ENCODE assay signal across 8 cellular contexts in genomic region chr1:153976819-153977249, GRCh38. TPM values are rescaled to one million over a fixed set of nuclear protein-coding genes. Genes with fewer than 3 reads are reported as not detected.
DNase-seq lines count a peak whose midpoint lies in the region; ATAC-seq and TF ChIP-seq lines count a peak whose summit lies in the region.

No MANE protein-coding gene starts in this region.

- H3K27ac Mint-ChIP-seq in naive thymus-derived CD8-positive, alpha-beta T cell = peak overlapping the region; percentile 87 to 99 (median 96)

- peak overlapping the region; percentile 96 for H3K27ac ChIP-seq in C4-2B
- peak overlapping the region; percentile 31; the same call in 1 of the 2 replicates for H3K27ac ChIP-seq in MM.1S (ENCODE audit: low read length)

- H3K79me2 ChIP-seq in MM.1S (ENCODE audit: low read length) = peaks cover 23% of the 10 kb centered on the region

- H3K27me3 Mint-ChIP-seq in naive thymus-derived CD8-positive, alpha-beta T cell = no peaks in the 10 kb centered on the region

- H4K20me1 ChIP-seq in MM.1S (ENCODE audit: insufficient read depth, low read length) = no peaks in the 10 kb centered on the region

- peaks cover 11% of the 10 kb centered on the region for H3F3A ChIP-seq in MM.1S (ENCODE audit: insufficient read depth, low read length)

- no peaks in the 10 kb centered on the region for H3K9me2 ChIP-seq in MM.1S (replicated peaks; ENCODE audit: insufficient read depth, low read length)

- H3K36me3 Mint-ChIP-seq in naive thymus-derived CD8-positive, alpha-beta T cell = peaks cover 0 to 34% (median 0%) of the 10 kb centered on the region in 3 donors

- no peak for DNase-seq in MM.1S
- peak; percentile 10 for DNase-seq in dermis blood vessel endothelial cell
- no peak for DNase-seq in naive thymus-derived CD8-positive, alpha-beta T cell
- DNase-seq in NCI-H524 treated with DMSO at 0.1 percent for 48 hours (lab: John Stamatoyannopoulos, UW) = no peak

- H3K9me3 Mint-ChIP-seq in naive thymus-derived CD8-positive, alpha-beta T cell = no peaks in the 10 kb centered on the region

- H3K4me1 Mint-ChIP-seq in naive thymus-derived CD8-positive, alpha-beta T cell = peaks cover 11 to 44% (median 41%) of the 10 kb centered on the region in 4 donors

- POLR2A ChIA-PET in naive thymus-derived CD8-positive, alpha-beta T cell (lab: Charles Lee) = interaction anchor here (0.5 to 5.6 kb wide), 18 partner anchors 10 to 739 kb away, joined by 3 to 143 read pairs (median 6); partner anchors contain the start of genes CHTOP, CREB3L4, CRTC2 and DENND4B

- no peaks in the 10 kb centered on the region for H3K9me3 ChIP-seq in MM.1S (replicated peaks; ENCODE audit: insufficient read depth, low read length)

- peak overlapping the region; percentile 91 to 99 (median 96) for H3K4me3 Mint-ChIP-seq in naive thymus-derived CD8-positive, alpha-beta T cell

- H3K4me1 ChIP-seq in MM.1S (ENCODE audit: low read length) = peaks cover 21% of the 10 kb centered on the region

- no peaks in the 10 kb centered on the region for H3K27me3 ChIP-seq in MM.1S (replicated peaks; ENCODE audit: insufficient read depth, low read length)

- no peak for ATAC-seq in naive thymus-derived CD8-positive, alpha-beta T cell
- ATAC-seq in HG02642 (IDR thresholded peaks at IDR 0.05; ENCODE audit: poor library complexity, unreplicated experiment) = no peak
- ATAC-seq in GM18870 (IDR thresholded peaks at IDR 0.05; ENCODE audit: unreplicated experiment) = no peak
- no peak for ATAC-seq in HG03159 (IDR thresholded peaks at IDR 0.05; ENCODE audit: unreplicated experiment)

- H3K4me3 ChIP-seq in MM.1S (ENCODE audit: low read length) = peak overlapping the region; percentile 82

- peak overlapping the region; percentile 75 for H3K4me2 ChIP-seq in MM.1S (ENCODE audit: low read depth, low read length)

- TF ChIP-seq CTCF in C4-2B (conservative IDR thresholded peaks at IDR 0.05) = no peak
- TF ChIP-seq CTCF in MM.1S (IDR thresholded peaks at IDR 0.05; ENCODE audit: low read length) = no peak

- peak overlapping the region; percentile 96 for H2AFZ ChIP-seq in MM.1S (ENCODE audit: low read length)

- peak overlapping the region; percentile 81 for H3K9ac ChIP-seq in MM.1S (ENCODE audit: low read length)

- H3K36me3 ChIP-seq in MM.1S (replicated peaks; ENCODE audit: insufficient read depth, low read length) = peaks cover 12% of the 10 kb centered on the region

RNA-seq across cellular contexts. Expression of gene JTB, which starts 0.6 kb away (rescaled TPM):
- 139 and 198 TPM in 2 replicates for total RNA-seq in dermis blood vessel endothelial cell
- total RNA-seq in naive thymus-derived CD8-positive, alpha-beta T cell = 100 to 1,000 TPM; 120 to 121 TPM
- 100 to 1,000 TPM; 302 to 384 (median 322) TPM for polyA plus RNA-seq in naive thymus-derived CD8-positive, alpha-beta T cell

RNA-seq across cellular contexts. Expression of gene CREB3L4, which starts 9.1 kb away (rescaled TPM):
- 11.0 and 13.1 TPM in 2 replicates for total RNA-seq in dermis blood vessel endothelial cell
- 10 to 100 TPM; 11.1 to 13.2 TPM for total RNA-seq in naive thymus-derived CD8-positive, alpha-beta T cell
- 1 to 10 TPM; 4.3 to 6.0 (median 4.4) TPM for polyA plus RNA-seq in naive thymus-derived CD8-positive, alpha-beta T cell

RNA-seq across cellular contexts. Expression of gene RAB13, which starts 9.3 kb away (rescaled TPM):
- 104 and 112 TPM in 2 replicates for total RNA-seq in dermis blood vessel endothelial cell
- total RNA-seq in naive thymus-derived CD8-positive, alpha-beta T cell = 1 to 10 TPM; 2.8 to 3.1 TPM
- polyA plus RNA-seq in naive thymus-derived CD8-positive, alpha-beta T cell = 1 to 10 TPM in 1 of 3 donors, under 1 TPM in 2; 0.53 to 1.0 (median 0.66) TPM

RNA-seq across cellular contexts. Expression of gene SLC39A1, which starts 13.5 kb away (rescaled TPM):
- 153 and 161 TPM in 2 replicates for total RNA-seq in dermis blood vessel endothelial cell
- total RNA-seq in naive thymus-derived CD8-positive, alpha-beta T cell = 10 to 100 TPM; 14.7 to 14.9 TPM
- polyA plus RNA-seq in naive thymus-derived CD8-positive, alpha-beta T cell = 10 to 100 TPM; 29.5 to 35.2 (median 32.6) TPM

RNA-seq across cellular contexts. Expression of gene RPS27, which starts 13.7 kb away (rescaled TPM):
- 348 and 1,017 TPM in 2 replicates for total RNA-seq in dermis blood vessel endothelial cell
- 1,000 to 10,000 TPM; 5,101 to 5,184 TPM for total RNA-seq in naive thymus-derived CD8-positive, alpha-beta T cell
- polyA plus RNA-seq in naive thymus-derived CD8-positive, alpha-beta T cell = over 10,000 TPM; 23,491 to 26,660 (median 26,449) TPM

Comparison
In these comparisons a context has a peak if more than half of its experiments do, and no peak if none do; other contexts are left out.
1. RNA of gene RAB13, which starts 9.3 kb away (total RNA-seq): 104 to 112 TPM in dermis blood vessel endothelial cell; 2.8 to 3.1 TPM in naive thymus-derived CD8-positive, alpha-beta T cell; every median in the first group is over 10 times any median in the second.